ENCODE assay signal across 8 cellular contexts in genomic region chr1:41122851-41123518, GRCh38.
DNase-seq lines count a peak whose midpoint lies in the region; ATAC-seq and TF ChIP-seq lines count a peak whose summit lies in the region.

No MANE protein-coding gene starts in this region.

- no peaks in the 10 kb centered on the region for H3K4me1 ChIP-seq in upper lobe of right lung

- no peak overlapping the region for H3K27ac ChIP-seq in upper lobe of right lung

- POLR2A ChIA-PET in activated CD4-positive, alpha-beta memory T cell treated with anti-CD3 and anti-CD28 coated beads for 36 hours (lab: Charles Lee): no interaction called here
- POLR2A ChIA-PET in activated CD4-positive, alpha-beta memory T cell treated with anti-CD3 and anti-CD28 coated beads, Interleukin-2, amount 10 ng/mL, durations not matched to agents 7 days and 5 days (lab: Charles Lee): interaction anchor here (0.8 kb wide), 1 partner anchor 143 kb away, joined by 3 read pairs; no protein-coding TSS in a partner anchor

- no peak overlapping the region for H3K4me3 Mint-ChIP-seq in activated CD4-positive, alpha-beta memory T cell treated with anti-CD3 and anti-CD28 coated beads for 36 hours
- no peak overlapping the region for H3K4me3 Mint-ChIP-seq in activated CD4-positive, alpha-beta memory T cell treated with anti-CD3 and anti-CD28 coated beads, Interleukin-2, amount 10 ng/mL, durations not matched to agents 7 days and 5 days
- H3K4me3 Mint-ChIP-seq in activated naive CD8-positive, alpha-beta T cell treated with anti-CD3 and anti-CD28 coated beads, Interleukin-2, amount 50 U/mL, for 24 hours: no peak overlapping the region

- H3K9me3 ChIP-seq in upper lobe of right lung: no peaks in the 10 kb centered on the region

- peak; percentile 9 for DNase-seq in activated CD4-positive, alpha-beta memory T cell treated with anti-CD3 and anti-CD28 coated beads for 36 hours
- DNase-seq in activated CD4-positive, alpha-beta memory T cell treated with anti-CD3 and anti-CD28 coated beads, Interleukin-2, amount 10 ng/mL, durations not matched to agents 7 days and 5 days: no peak
- DNase-seq in NCI-H1694 treated with DMSO at 0.1 percent for 48 hours (lab: John Stamatoyannopoulos, UW): peak; percentile 29
- DNase-seq in activated naive CD8-positive, alpha-beta T cell treated with anti-CD3 and anti-CD28 coated beads, Interleukin-2, amount 50 U/mL, for 24 hours: no peak
- DNase-seq in islet precursor cell: peak; percentile 78
- DNase-seq in upper lobe of right lung: no peak
- no peak for DNase-seq in occipital lobe (lab: John Stamatoyannopoulos, UW)

- intact Hi-C loops in activated CD4-positive, alpha-beta memory T cell treated with anti-CD3 and anti-CD28 coated beads for 36 hours (cut with micrococcal nuclease): no loop called here
- intact Hi-C loops in upper lobe of right lung (cut with DNase I): no loop called here

- ATAC-seq in activated naive CD8-positive, alpha-beta T cell treated with anti-CD3 and anti-CD28 coated beads, Interleukin-2, amount 50 U/mL, for 24 hours: peak; percentile 66
- ATAC-seq in upper lobe of right lung (peak; percentile 72), GM21723 (IDR thresholded peaks at IDR 0.05; ENCODE audit: unreplicated experiment) (no peak)

- CTCF ChIA-PET in activated CD4-positive, alpha-beta memory T cell treated with anti-CD3 and anti-CD28 coated beads for 36 hours (lab: Charles Lee): interaction anchor here (1.2 to 1.8 kb wide), 2 partner anchors 15 to 52 kb away, joined by 3 to 4 read pairs; no protein-coding TSS in a partner anchor
- CTCF ChIA-PET in activated CD4-positive, alpha-beta memory T cell treated with anti-CD3 and anti-CD28 coated beads, Interleukin-2, amount 10 ng/mL, durations not matched to agents 7 days and 5 days (lab: Charles Lee): interaction anchor here (1.1 kb wide), 1 partner anchor 37 kb away, joined by 5 read pairs; no protein-coding TSS in a partner anchor

- H3K27me3 ChIP-seq in upper lobe of right lung: no peaks in the 10 kb centered on the region

- no peaks in the 10 kb centered on the region for H3K27me3 Mint-ChIP-seq in activated CD4-positive, alpha-beta memory T cell treated with anti-CD3 and anti-CD28 coated beads for 36 hours
- no peaks in the 10 kb centered on the region for H3K27me3 Mint-ChIP-seq in activated CD4-positive, alpha-beta memory T cell treated with anti-CD3 and anti-CD28 coated beads, Interleukin-2, amount 10 ng/mL, durations not matched to agents 7 days and 5 days
- H3K27me3 Mint-ChIP-seq in activated naive CD8-positive, alpha-beta T cell treated with anti-CD3 and anti-CD28 coated beads, Interleukin-2, amount 50 U/mL, for 24 hours: no peaks in the 10 kb centered on the region

- TF ChIP-seq CTCF in upper lobe of right lung (IDR thresholded peaks at IDR 0.05): peak; percentile 51

- no peaks in the 10 kb centered on the region for H3K36me3 ChIP-seq in upper lobe of right lung

- H3K4me1 Mint-ChIP-seq in activated CD4-positive, alpha-beta memory T cell treated with anti-CD3 and anti-CD28 coated beads for 36 hours (ENCODE audit: low read depth): no peaks in the 10 kb centered on the region
- H3K4me1 Mint-ChIP-seq in activated CD4-positive, alpha-beta memory T cell treated with anti-CD3 and anti-CD28 coated beads, Interleukin-2, amount 10 ng/mL, durations not matched to agents 7 days and 5 days: no peaks in the 10 kb centered on the region
- H3K4me1 Mint-ChIP-seq in activated naive CD8-positive, alpha-beta T cell treated with anti-CD3 and anti-CD28 coated beads, Interleukin-2, amount 50 U/mL, for 24 hours: no peaks in the 10 kb centered on the region

- H3K9me3 Mint-ChIP-seq in activated CD4-positive, alpha-beta memory T cell treated with anti-CD3 and anti-CD28 coated beads for 36 hours: no peaks in the 10 kb centered on the region
- no peaks in the 10 kb centered on the region for H3K9me3 Mint-ChIP-seq in activated CD4-positive, alpha-beta memory T cell treated with anti-CD3 and anti-CD28 coated beads, Interleukin-2, amount 10 ng/mL, durations not matched to agents 7 days and 5 days
- no peaks in the 10 kb centered on the region for H3K9me3 Mint-ChIP-seq in activated naive CD8-positive, alpha-beta T cell treated with anti-CD3 and anti-CD28 coated beads, Interleukin-2, amount 50 U/mL, for 24 hours

- H3K27ac Mint-ChIP-seq in activated CD4-positive, alpha-beta memory T cell treated with anti-CD3 and anti-CD28 coated beads for 36 hours: no peak overlapping the region
- H3K27ac Mint-ChIP-seq in activated CD4-positive, alpha-beta memory T cell treated with anti-CD3 and anti-CD28 coated beads, Interleukin-2, amount 10 ng/mL, durations not matched to agents 7 days and 5 days: no peak overlapping the region
- no peak overlapping the region for H3K27ac Mint-ChIP-seq in activated naive CD8-positive, alpha-beta T cell treated with anti-CD3 and anti-CD28 coated beads, Interleukin-2, amount 50 U/mL, for 24 hours

- H3K4me3 ChIP-seq in upper lobe of right lung: no peak overlapping the region

- peaks cover 6% of the 10 kb centered on the region for H3K36me3 Mint-ChIP-seq in activated CD4-positive, alpha-beta memory T cell treated with anti-CD3 and anti-CD28 coated beads for 36 hours
- H3K36me3 Mint-ChIP-seq in activated CD4-positive, alpha-beta memory T cell treated with anti-CD3 and anti-CD28 coated beads, Interleukin-2, amount 10 ng/mL, durations not matched to agents 7 days and 5 days (ENCODE audit: low read depth): no peaks in the 10 kb centered on the region
- H3K36me3 Mint-ChIP-seq in activated naive CD8-positive, alpha-beta T cell treated with anti-CD3 and anti-CD28 coated beads, Interleukin-2, amount 50 U/mL, for 24 hours (ENCODE audit: low read depth): peaks cover 2% of the 10 kb centered on the region

Comparison
In these comparisons a context has a peak if more than half of its experiments do, and no peak if none do; other contexts are left out.
1. DNase-seq: peak in activated CD4-positive, alpha-beta memory T cell treated with anti-CD3 and anti-CD28 coated beads for 36 hours (single experiment), NCI-H1694 treated with DMSO at 0.1 percent for 48 hours (single experiment) and islet precursor cell (single experiment); none in activated CD4-positive, alpha-beta memory T cell treated with anti-CD3 and anti-CD28 coated beads, Interleukin-2, amount 10 ng/mL, durations not matched to agents 7 days and 5 days (single experiment), activated naive CD8-positive, alpha-beta T cell treated with anti-CD3 and anti-CD28 coated beads, Interleukin-2, amount 50 U/mL, for 24 hours (single experiment), upper lobe of right lung (single experiment) and occipital lobe (single experiment).